Comparison of ENCODE assay signal across 18 cellular contexts in genomic region chr11:64572143-64572542, GRCh38. TPM values are rescaled to one million over a fixed set of nuclear protein-coding genes. Genes with fewer than 3 reads are reported as not detected.
DNase-seq lines count a peak whose midpoint lies in the region; ATAC-seq and TF ChIP-seq lines count a peak whose summit lies in the region.
"Had no signal": no experiment of that assay in that cellular context is flagged by ENCODE, and none has a peak within 500 bp of the region (broad histone marks: within the 10 kb centered on the region; RNA-seq: fewer than 3 reads in every experiment).

No MANE protein-coding gene starts in this region.

- intact Hi-C loops in PC-9 (cut with micrococcal nuclease; ENCODE audit: unreplicated experiment) = no loop called here

- no peak for ATAC-seq in GM23338
- ATAC-seq in HG03095 (IDR thresholded peaks at IDR 0.05; ENCODE audit: unreplicated experiment) = no peak
- ATAC-seq: Panc1 had no signal

- no peaks in the 10 kb centered on the region for H3K36me3 Mint-ChIP-seq in GM23338 (ENCODE audit: low read depth)
- H3K36me3 Mint-ChIP-seq in neural crest cell (ENCODE audit: low read depth) = no peaks in the 10 kb centered on the region
- H3K36me3 Mint-ChIP-seq: CD14-positive monocyte had no signal

- H3K4me1 ChIP-seq in GM23338 (ENCODE audit: insufficient read depth) (peaks cover under 1% of the 10 kb centered on the region; the same call in 1 of the 2 replicates), PC-9 (replicated peaks; ENCODE audit: insufficient read depth) (no peaks in the 10 kb centered on the region)

- DNase-seq in GM23338 (ENCODE audit: low spot score) = no peak
- DNase-seq in PC-9 = no peak
- no peak for DNase-seq in epithelial cell of prostate (ENCODE audit: low read depth, low spot score)
- no peak for DNase-seq in neural crest cell (ENCODE audit: low read depth, low spot score)
- no peak for DNase-seq in iPS-NIHi11 (ENCODE audit: low spot score)
- no peak for DNase-seq in activated CD4-positive, CD25-positive, alpha-beta regulatory T cell treated with anti-CD3 and anti-CD28 coated beads, Interleukin-2, amount 50 U/mL, for 72 hours
- DNase-seq in stimulated activated CD4-positive, alpha-beta T cell treated with anti-CD3 and anti-CD28 coated beads, Interleukin-2, amount 100 ng/mL, for 24 hours = no peak
- DNase-seq: DMS153, KBM-7, NCI-H1048, NCI-H146, NCI-H2081, SHP77, SK-N-SH had no signal

- H3K4me1 Mint-ChIP-seq in GM23338 (peaks cover 19% of the 10 kb centered on the region), neural crest cell (peaks cover 5% of the 10 kb centered on the region)

- no peak overlapping the region for H3K27ac ChIP-seq in GM23338 (ENCODE audit: low read depth)
- no peak overlapping the region for H3K27ac ChIP-seq in PC-9
- H3K27ac ChIP-seq in epithelial cell of prostate = peak overlapping the region; percentile 47

- H3K9me3 Mint-ChIP-seq in GM23338 = no peaks in the 10 kb centered on the region
- peaks cover 2% of the 10 kb centered on the region for H3K9me3 Mint-ChIP-seq in neural crest cell
- H3K9me3 Mint-ChIP-seq: CD14-positive monocyte had no signal

- H3K4me3 ChIP-seq in GM23338 (no peak overlapping the region), PC-9 (no peak overlapping the region)

- H2AFZ ChIP-seq in GM23338 (peak overlapping the region; percentile 82), PC-9 (no peak overlapping the region)

- H3K79me2 ChIP-seq in GM23338 (replicated peaks; ENCODE audit: insufficient read depth) (no peaks in the 10 kb centered on the region), PC-9 (ENCODE audit: low read depth) (no peaks in the 10 kb centered on the region)

- no peaks in the 10 kb centered on the region for H3F3A ChIP-seq in GM23338 (replicated peaks; ENCODE audit: low read depth)
- H3F3A ChIP-seq in PC-9 (ENCODE audit: insufficient read depth, low read depth) = no peaks in the 10 kb centered on the region; the same call in 1 of the 2 replicates

- H3K36me3 ChIP-seq in GM23338 (ENCODE audit: insufficient read depth) (no peaks in the 10 kb centered on the region), PC-9 (ENCODE audit: low read depth) (no peaks in the 10 kb centered on the region)

- peak overlapping the region; percentile 68; the same call in 1 of the 2 replicates for H3K27ac Mint-ChIP-seq in GM23338
- peak overlapping the region; percentile 60 for H3K27ac Mint-ChIP-seq in neural crest cell (ENCODE audit: unreplicated experiment)
- H3K27ac Mint-ChIP-seq: CD14-positive monocyte had no signal

- TF ChIP-seq CTCF in GM23338 (conservative IDR thresholded peaks at IDR 0.05; ENCODE audit: low read depth in 2 of 2) (no peak), PC-9 (conservative IDR thresholded peaks at IDR 0.05) (no peak), neural crest cell (conservative IDR thresholded peaks at IDR 0.05) (no peak)

- H3K27me3 ChIP-seq in GM23338 (ENCODE audit: insufficient read depth) (no peaks in the 10 kb centered on the region), PC-9 (ENCODE audit: insufficient read depth, low read depth) (no peaks in the 10 kb centered on the region)

- H4K20me1 ChIP-seq in GM23338 (replicated peaks; ENCODE audit: insufficient read depth) = no peaks in the 10 kb centered on the region
- no peaks in the 10 kb centered on the region for H4K20me1 ChIP-seq in PC-9 (ENCODE audit: insufficient read depth)

- 0 out of 2 replicates have a peak overlapping the region, but pooled peaks have one; percentile 48 for H3K4me2 ChIP-seq in GM23338
- no peak overlapping the region for H3K4me2 ChIP-seq in PC-9
- H3K4me2 ChIP-seq: SK-N-SH had no signal

- CTCF ChIA-PET in PC-9 (lab: Charles Lee) = interaction anchor here (1.0 kb wide), 1 partner anchor 11 kb away, joined by 4 read pairs; no protein-coding TSS in a partner anchor

- 0 out of 2 replicates have a peak, but pooled peaks cover 5% of the 10 kb centered on the region for H3K9me2 ChIP-seq in GM23338 (ENCODE audit: insufficient read depth)
- H3K9me2 ChIP-seq in PC-9 (ENCODE audit: insufficient read depth) = no peaks in the 10 kb centered on the region
- H3K9me2 ChIP-seq: SK-N-SH had no signal

- TSS peak; percentile 10 for BruUV-seq in PC-9 (replicated peaks; lab: Mats Ljungman, UMichigan)

- H3K27me3 Mint-ChIP-seq in GM23338 (ENCODE audit: insufficient read depth, low read depth, poor library complexity) (peaks cover 12% of the 10 kb centered on the region), neural crest cell (ENCODE audit: low read depth) (no peaks in the 10 kb centered on the region)

- H3K9me3 ChIP-seq in PC-9 (ENCODE audit: insufficient read depth, low read depth) = no peaks in the 10 kb centered on the region
- H3K9me3 ChIP-seq: SK-N-SH had no signal

- H3K4me3 Mint-ChIP-seq in GM23338 = no peak overlapping the region
- no peak overlapping the region for H3K4me3 Mint-ChIP-seq in neural crest cell
- H3K4me3 Mint-ChIP-seq: CD14-positive monocyte had no signal

- POLR2A ChIA-PET in PC-9 (lab: Charles Lee; ENCODE audit: unreplicated experiment) = interaction anchor here (0.5 to 0.6 kb wide), 3 partner anchors 94 to 207 kb away, joined by 3 to 10 read pairs (median 5); no protein-coding TSS in a partner anchor

TF ChIP-seq in GM23338, 12 proteins besides CTCF, POLR2A, EP300 and RAD21 (continues in another document):
- TF ChIP-seq REST (IDR thresholded peaks at IDR 0.05; ENCODE audit: unreplicated experiment) = no peak
- TF ChIP-seq CREB1 (CRISPR knock-in tag; IDR thresholded peaks at IDR 0.05; ENCODE audit: low read depth) = no peak
- no peak for TF ChIP-seq ETS1 (IDR thresholded peaks at IDR 0.05)
- no peak for TF ChIP-seq EZH2 (IDR thresholded peaks at IDR 0.05; ENCODE audit: low read depth, unreplicated experiment)
- no peak for TF ChIP-seq EZH2phosphoT487 (IDR thresholded peaks at IDR 0.05; ENCODE audit: unreplicated experiment)

RNA-seq across cellular contexts. Expression of gene SLC22A11, which starts 16.4 kb away (rescaled TPM):
- total RNA-seq in GM23338 (2014; rRNA removed; shearing (Covaris generic)) = not detected in 2 replicates
- not detected in 2 replicates for polyA plus RNA-seq in GM23338 (2016; fragmentation: Nextera tagmentation; extraction: Ambion mirVana)
- 0.41 and 1.1 TPM in 2 replicates for total RNA-seq in PC-9 (2021)
- total RNA-seq in neural crest cell = 0.21 TPM in 1 of 2 replicates, not detected in the other
- total RNA-seq: H7 had no signal
- polyA plus RNA-seq: CD14-positive monocyte, SK-N-SH had no signal

RNA-seq across cellular contexts. Expression of gene SLC22A12, which starts 18.9 kb away (rescaled TPM):
- total RNA-seq in GM23338 (2014; rRNA removed; shearing (Covaris generic)) = not detected in 2 replicates
- polyA plus RNA-seq in GM23338 (2016; fragmentation: Nextera tagmentation; extraction: Ambion mirVana) = not detected in 2 replicates
- not detected in 2 replicates for total RNA-seq in PC-9 (2021)
- not detected in 2 replicates for total RNA-seq in neural crest cell
- total RNA-seq: H7 had no signal
- polyA plus RNA-seq: CD14-positive monocyte, SK-N-SH had no signal
